In genomic region chr12:121214855-121215745, GRCh38 we compare ENCODE assay signal across 8 cellular contexts. TPM values are rescaled to one million over a fixed set of nuclear protein-coding genes. Genes with fewer than 3 reads are reported as not detected.
DNase-seq lines count a peak whose midpoint lies in the region; ATAC-seq and TF ChIP-seq lines count a peak whose summit lies in the region.

No MANE protein-coding gene starts in this region.

- CTCF ChIA-PET in AG04450 (lab: Charles Lee) (interaction anchor here (0.6 to 2.7 kb wide), 2 partner anchors 15 to 638 kb away, joined by 3 to 13 read pairs; no protein-coding TSS in a partner anchor), IMR-90 (lab: Yijun Ruan, JAX) (interaction anchor here (0.6 to 0.9 kb wide), 3 partner anchors 9 to 854 kb away, joined by 3 read pairs; no protein-coding TSS in a partner anchor)

- H3K4me3 ChIP-seq in AG04450 (ENCODE audit: low read depth, low read length) = no peak overlapping the region
- H3K4me3 ChIP-seq in IMR-90 (ENCODE audit: insufficient read depth, low read depth, low read length) = no peak overlapping the region
- H3K4me3 ChIP-seq in vagina = no peak overlapping the region

- H3K23ac ChIP-seq in IMR-90 (ENCODE audit: low read depth, low read length) = no peak overlapping the region

- no peak overlapping the region; the same call in 1 of the 2 replicates for H2BK120ac ChIP-seq in IMR-90 (ENCODE audit: low read depth, low read length)

- no peak overlapping the region for H3K4me2 ChIP-seq in IMR-90 (ENCODE audit: low read depth, low read length)

- H3K27me3 ChIP-seq in AG04450 (ENCODE audit: control insufficient read depth, insufficient read depth, low read length) = no peaks in the 10 kb centered on the region
- no peaks in the 10 kb centered on the region for H3K27me3 ChIP-seq in IMR-90 (ENCODE audit: control insufficient read depth, insufficient read depth, low read length)
- H3K27me3 ChIP-seq in vagina = no peaks in the 10 kb centered on the region

- dilution Hi-C loops in IMR-90 (cut with HindIII; ENCODE audit: low sequenced_read_pairs, unreplicated experiment) = no loop called here

- no peak overlapping the region for H3K14ac ChIP-seq in IMR-90 (replicated peaks; ENCODE audit: low read depth, low read length)

- peaks cover 7% of the 10 kb centered on the region for H3K4me1 ChIP-seq in IMR-90 (ENCODE audit: control insufficient read depth, insufficient read depth, low read length)
- H3K4me1 ChIP-seq in vagina = peaks cover 26% of the 10 kb centered on the region

- in situ Hi-C loops in IMR-90 (cut with MboI; ENCODE audit: low sequenced_read_pairs) = no loop called here

- peaks cover 2 to 46% of the 10 kb centered on the region in 2 experiments; a peak in 3 of 4 replicates for H3K79me1 ChIP-seq in IMR-90 (ENCODE audit: low read depth in 1 of 2, low read length in 2 of 2)

- intact Hi-C loops in IMR-90 (cut with micrococcal nuclease) (loop anchor here (5.0 kb wide), 2 partner anchors 88 to 103 kb away; no protein-coding TSS in a partner anchor), vagina (cut with DNase I) (no loop called here)

- BruUV-seq in IMR-90 (replicated peaks; lab: Mats Ljungman, UMichigan) = no TSS peak

- no peak overlapping the region for H2BK15ac ChIP-seq in IMR-90 (ENCODE audit: low read depth, low read length)

- 70% methylated on average over 2 of the region's 14 CpGs; no CpG with 5 or more reads in 1 of the 2 experiments for WGBS in IMR-90 (ENCODE audit: extremely low coverage in 2 of 2, insufficient read length in 1 of 2), 2 experiments

- 0 out of 2 replicates have a peak, but pooled peaks have one; percentile 8 for TF ChIP-seq RAD21 in IMR-90 (IDR thresholded peaks at IDR 0.05; ENCODE audit: low read length)

- H3K4ac ChIP-seq in IMR-90 (ENCODE audit: low read depth, low read length) = peak overlapping the region; percentile 57; the same call in 1 of the 2 replicates

- H4K5ac ChIP-seq in IMR-90 (ENCODE audit: low read depth, low read length) = no peak overlapping the region

- no peak overlapping the region for H3K18ac ChIP-seq in IMR-90 (ENCODE audit: low read depth, low read length)

- DNase-seq in AG04450 (ENCODE audit: low read depth, low spot score) (peak; percentile 75), IMR-90 (peak; percentile 97), kidney glomerular epithelial cell (lab: John Stamatoyannopoulos, UW) (peak; percentile 92), vagina (ENCODE audit: extremely low spot score in 2 of 2) (no peak), NCI-H524 treated with DMSO at 0.1 percent for 48 hours (lab: John Stamatoyannopoulos, UW) (no peak)

- H2AFZ ChIP-seq in IMR-90 (replicated peaks; ENCODE audit: low read length, poor library complexity) = no peak overlapping the region

- no peak overlapping the region for H3K56ac ChIP-seq in IMR-90 (ENCODE audit: extremely low read depth, insufficient read depth, low read length)

- peaks cover 4% of the 10 kb centered on the region for H3K9me1 ChIP-seq in IMR-90 (ENCODE audit: insufficient read depth, low read length)

- POLR2A ChIA-PET in AG04450 (lab: Yijun Ruan, JAX) (no interaction called here), IMR-90 (lab: Charles Lee; ENCODE audit: unreplicated experiment) (no interaction called here)

- H4K91ac ChIP-seq in IMR-90 (ENCODE audit: insufficient read depth, low read depth, low read length) = no peak overlapping the region

- no peaks in the 10 kb centered on the region for H4K20me1 ChIP-seq in IMR-90 (ENCODE audit: insufficient read depth, low read length)

- no peak for TF ChIP-seq CTCF in AG04450 (IDR thresholded peaks at IDR 0.05; ENCODE audit: low read depth, low read length)
- no peak for TF ChIP-seq CTCF in IMR-90 (conservative IDR thresholded peaks at IDR 0.05; ENCODE audit: low read depth, low read length)
- no peak for TF ChIP-seq CTCF in vagina (IDR thresholded peaks at IDR 0.05)

- no peak overlapping the region for H2BK5ac ChIP-seq in IMR-90 (ENCODE audit: low read depth, low read length, poor library complexity, severe bottlenecking)

- H3K9ac ChIP-seq in IMR-90 (ENCODE audit: low read depth, low read length) = no peak overlapping the region

- H3K9me3 ChIP-seq in AG04450 (ENCODE audit: control insufficient read depth, insufficient read depth, low read length) = no peaks in the 10 kb centered on the region; the same call in 1 of the 2 replicates
- no peaks in the 10 kb centered on the region for H3K9me3 ChIP-seq in IMR-90 (ENCODE audit: control insufficient read depth, insufficient read depth, low read length)
- H3K9me3 ChIP-seq in vagina = no peaks in the 10 kb centered on the region

- no peak overlapping the region for H3K27ac ChIP-seq in AG04450 (ENCODE audit: low read depth, low read length)
- no peak overlapping the region for H3K27ac ChIP-seq in IMR-90 (ENCODE audit: insufficient read depth, low read length)
- peak overlapping the region; percentile 53 for H3K27ac ChIP-seq in angular gyrus (ENCODE audit: low read depth, low read length)
- H3K27ac ChIP-seq in vagina = peak overlapping the region; percentile 41

- H2AK5ac ChIP-seq in IMR-90 (ENCODE audit: low read depth, low read length) = peak overlapping the region; percentile 87; the same call in 1 of the 2 replicates

- H3K36me3 ChIP-seq in IMR-90 (ENCODE audit: control insufficient read depth, insufficient read depth, low read length) (peaks cover 2% of the 10 kb centered on the region; the same call in 1 of the 2 replicates), vagina (no peaks in the 10 kb centered on the region)

- no peak overlapping the region for H2AK9ac ChIP-seq in IMR-90 (replicated peaks; ENCODE audit: low read depth, low read length, poor library complexity)

- peak; percentile 72 for ATAC-seq in IMR-90 (ENCODE audit: low read depth)
- no peak for ATAC-seq in HG03439 (IDR thresholded peaks at IDR 0.05; ENCODE audit: unreplicated experiment)
- ATAC-seq in GM19463 (IDR thresholded peaks at IDR 0.05; ENCODE audit: unreplicated experiment) = no peak

- TF ChIP-seq POLR2A in IMR-90 (IDR thresholded peaks at IDR 0.05; ENCODE audit: low read depth, low read length) = no peak
- no peak for TF ChIP-seq POLR2A in vagina (IDR thresholded peaks at IDR 0.05)

- H4K8ac ChIP-seq in IMR-90 (ENCODE audit: low read depth in 2 of 2, low read length in 2 of 2) = peak overlapping the region in 1 of 2 experiments; percentile 2; a peak in 1 of 4 replicates

- no peak overlapping the region for H2BK20ac ChIP-seq in IMR-90 (ENCODE audit: low read depth, low read length)

TF ChIP-seq in IMR-90, 13 proteins besides CTCF, POLR2A, EP300 and RAD21:
- TF ChIP-seq CHD1 (IDR thresholded peaks at IDR 0.05; ENCODE audit: low read depth, low read length) = no peak
- TF ChIP-seq MAFK (IDR thresholded peaks at IDR 0.05; ENCODE audit: low read depth, low read length) = 0 out of 2 replicates have a peak, but pooled peaks have one; percentile 13
- TF ChIP-seq MXI1 (IDR thresholded peaks at IDR 0.05; ENCODE audit: borderline replicate concordance, low read depth, low read length) = no peak
- TF ChIP-seq RCOR1 (IDR thresholded peaks at IDR 0.05; ENCODE audit: insufficient replicate concordance, low read length) = peak; percentile 98
- TF ChIP-seq ELK1 (IDR thresholded peaks at IDR 0.05; ENCODE audit: borderline replicate concordance, low read depth, low read length) = no peak
- no peak for TF ChIP-seq BHLHE40 (IDR thresholded peaks at IDR 0.05; ENCODE audit: low read depth, low read length)
- TF ChIP-seq NFE2L2 (IDR thresholded peaks at IDR 0.05; ENCODE audit: low read depth, low read length) = no peak
- no peak for TF ChIP-seq CEBPB (IDR thresholded peaks at IDR 0.05; ENCODE audit: low read depth, low read length)
- no peak for TF ChIP-seq RFX5 (IDR thresholded peaks at IDR 0.05; ENCODE audit: low read depth, low read length)
- TF ChIP-seq FOS (IDR thresholded peaks at IDR 0.05; ENCODE audit: low read depth, low read length) = peak; percentile 82

RNA-seq across cellular contexts. Expression of gene P2RX4, which starts 5.2 kb away (rescaled TPM):
- polyA plus RNA-seq in AG04450 (2011; rRNA removed) = 18.9 and 21.8 TPM in 2 replicates
- 14.6 and 18.5 TPM in 2 replicates for polyA minus RNA-seq in AG04450 (2011; rRNA and poly(A)+ RNA removed)
- 8.3 and 9.5 TPM in 2 replicates for total RNA-seq in IMR-90 (2012; rRNA removed)
- 12.6 and 13.6 TPM in 2 replicates for polyA plus RNA-seq in IMR-90 (2012; rRNA removed)
- polyA plus RNA-seq in IMR-90 (2012; cell fraction: cytosol; rRNA removed) = 19.9 and 29.3 TPM in 2 replicates
- 19.5 and 20.0 TPM in 2 replicates for polyA plus RNA-seq in IMR-90 (2012; cell fraction: nucleus; rRNA removed; ENCODE audit: low replicate concordance)
- 26.5 TPM for total RNA-seq in vagina

Comparison
In these comparisons a context has a peak if more than half of its experiments do, and no peak if none do; other contexts are left out.
1. DNase-seq: peak in AG04450 (single experiment), IMR-90 (single experiment) and kidney glomerular epithelial cell (single experiment); none in vagina (0 of 2) and NCI-H524 treated with DMSO at 0.1 percent for 48 hours (single experiment).
2. H3K27ac ChIP-seq: peak in angular gyrus (single experiment) and vagina (single experiment); none in AG04450 (single experiment) and IMR-90 (single experiment).